19 cellular contexts compared by ENCODE assay signal in genomic region chr20:5070570-5070969, GRCh38.
"Had no signal": no experiment of that assay in that cellular context is flagged by ENCODE, and none has a peak within 500 bp of the region (broad histone marks: within the 10 kb centered on the region; RNA-seq: fewer than 3 reads in every experiment).

No MANE protein-coding gene starts in this region.

- H3K4me3 ChIP-seq: left lung, mucosa of descending colon, thoracic aorta had no signal

- DNase-seq: activated CD4-positive, alpha-beta T cell treated with anti-CD3 and anti-CD28 coated beads for 48 hours; activated CD4-positive, alpha-beta T cell treated with anti-CD3 and anti-CD28 coated beads, Interleukin-2, amount 50 U/mL, for 48 hours; activated CD8-positive, alpha-beta memory T cell treated with anti-CD3 and anti-CD28 coated beads for 24 hours; activated effector memory CD4-positive, alpha-beta T cell treated with Interleukin-2 at 50 U/mL for 16 hours; activated naive CD4-positive, alpha-beta T cell treated with Interleukin-2 at 50 U/mL for 16 hours; anterior cingulate cortex; effector CD8-positive, alpha-beta T cell; left lung; mucosa of descending colon; right cardiac atrium; stimulated activated CD4-positive, alpha-beta T cell treated with anti-CD3 and anti-CD28 coated beads, Interleukin-2, amount 100 ng/mL, for 48 hours; trophoblast cell; WERI-Rb-1 had no signal

- H3K27ac ChIP-seq: left lung, thoracic aorta, WERI-Rb-1 had no signal

- H3K27me3 ChIP-seq: left lung had no signal

- H3K36me3 ChIP-seq: left lung, thoracic aorta, WERI-Rb-1 had no signal

- ATAC-seq: activated CD4-positive, CD25-positive, alpha-beta regulatory T cell treated with anti-CD3 and anti-CD28 coated beads, Interleukin-2, amount 50 U/mL, for 24 hours; left lung; mucosa of descending colon; natural killer cell treated with Interleukin-12 subunit alpha and Interleukin-12 subunit beta and Interleukin-15 and Interleukin-18, amount 100 ng/mL, for 72 hours; right cardiac atrium had no signal

- FAIRE-seq: bronchial epithelial cell, frontal cortex, urothelium cell line had no signal

- H3K9me3 ChIP-seq: left lung, mucosa of descending colon, thoracic aorta had no signal
